Comparison of ENCODE assay signal across 15 cellular contexts in genomic region chr10:125482108-125482507, GRCh38.
"Had no signal": no experiment of that assay in that cellular context is flagged by ENCODE, and none has a peak within 500 bp of the region (broad histone marks: within the 10 kb centered on the region; RNA-seq: fewer than 3 reads in every experiment).

No MANE protein-coding gene starts in this region.

- ATAC-seq: activated naive CD8-positive, alpha-beta T cell treated with anti-CD3 and anti-CD28 coated beads, Interleukin-2, amount 50 U/mL, for 24 hours; lower lobe of right lung; upper lobe of right lung had no signal

- H3K27me3 ChIP-seq: testis had no signal

- H3K9me3 ChIP-seq: lower lobe of right lung, SJSA1, testis, upper lobe of right lung had no signal

- H3K27ac ChIP-seq: lower lobe of right lung, SJSA1, testis, upper lobe of right lung had no signal

- H3K4me1 ChIP-seq: lower lobe of right lung, SJSA1, testis, upper lobe of right lung had no signal

- DNase-seq: activated CD4-positive, alpha-beta memory T cell treated with anti-CD3 and anti-CD28 coated beads, Interleukin-2, amount 10 ng/mL, durations not matched to agents 7 days and 5 days; activated naive CD4-positive, alpha-beta T cell; activated naive CD8-positive, alpha-beta T cell treated with anti-CD3 and anti-CD28 coated beads, Interleukin-2, amount 50 U/mL, for 24 hours; hippocampal formation; lower lobe of right lung; nephron progenitor cell; stimulated activated CD4-positive, alpha-beta T cell treated with anti-CD3 and anti-CD28 coated beads, Interleukin-4, amount 100 ng/mL, for 1 hour; stimulated activated CD8-positive, alpha-beta memory T cell treated with anti-CD3 and anti-CD28 coated beads, Interleukin-4, amount 100 ng/mL, for 48 hours; SW 1271; testis; upper lobe of right lung had no signal

- H3K27me3 Mint-ChIP-seq: activated CD4-positive, alpha-beta memory T cell treated with anti-CD3 and anti-CD28 coated beads, Interleukin-2, amount 10 ng/mL, durations not matched to agents 7 days and 5 days; brain had no signal

- H3K36me3 Mint-ChIP-seq: brain had no signal

- H3K9me3 Mint-ChIP-seq: activated CD4-positive, alpha-beta memory T cell treated with anti-CD3 and anti-CD28 coated beads, Interleukin-2, amount 10 ng/mL, durations not matched to agents 7 days and 5 days; activated naive CD8-positive, alpha-beta T cell treated with anti-CD3 and anti-CD28 coated beads, Interleukin-2, amount 50 U/mL, for 24 hours; nephron progenitor cell; T-helper 2 cell treated with Interferon-gamma antibody and Interleukin-4, amounts not matched to agents 5 μg/mL and 100 μg/mL, for 36 hours had no signal

- H3K4me3 Mint-ChIP-seq: activated CD4-positive, alpha-beta memory T cell treated with anti-CD3 and anti-CD28 coated beads, Interleukin-2, amount 10 ng/mL, durations not matched to agents 7 days and 5 days; activated naive CD8-positive, alpha-beta T cell treated with anti-CD3 and anti-CD28 coated beads, Interleukin-2, amount 50 U/mL, for 24 hours; nephron progenitor cell; stimulated activated naive CD8-positive, alpha-beta T cell treated with anti-CD3 and anti-CD28 coated beads, Interleukin-15, Interleukin-2, amounts not matched to agents 100 ng/mL and 50 ng/mL, for 24 hours; T-helper 2 cell treated with Interferon-gamma antibody and Interleukin-4, amounts not matched to agents 5 μg/mL and 100 μg/mL, for 36 hours had no signal

- H3K4me3 ChIP-seq: lower lobe of right lung, SJSA1, testis, upper lobe of right lung had no signal

- H3K36me3 ChIP-seq: lower lobe of right lung, SJSA1, upper lobe of right lung had no signal

- H3K4me1 Mint-ChIP-seq: activated CD4-positive, alpha-beta memory T cell treated with anti-CD3 and anti-CD28 coated beads, Interleukin-2, amount 10 ng/mL, durations not matched to agents 7 days and 5 days; activated naive CD8-positive, alpha-beta T cell treated with anti-CD3 and anti-CD28 coated beads, Interleukin-2, amount 50 U/mL, for 24 hours had no signal

- H3K27ac Mint-ChIP-seq: activated CD4-positive, alpha-beta memory T cell treated with anti-CD3 and anti-CD28 coated beads, Interleukin-2, amount 10 ng/mL, durations not matched to agents 7 days and 5 days; activated naive CD8-positive, alpha-beta T cell treated with anti-CD3 and anti-CD28 coated beads, Interleukin-2, amount 50 U/mL, for 24 hours; stimulated activated naive CD8-positive, alpha-beta T cell treated with anti-CD3 and anti-CD28 coated beads, Interleukin-15, Interleukin-2, amounts not matched to agents 100 ng/mL and 50 ng/mL, for 24 hours; T-helper 2 cell treated with Interferon-gamma antibody and Interleukin-4, amounts not matched to agents 5 μg/mL and 100 μg/mL, for 36 hours had no signal
